15 cellular contexts compared by ENCODE assay signal in genomic region chr5:54761213-54761701, GRCh38.
A peak's percentile ranks its signal among the peaks of the same experiment; 100 is the strongest.
DNase-seq lines count a peak whose midpoint lies in the region; ATAC-seq, FAIRE-seq and TF ChIP-seq lines count a peak whose summit lies in the region.
"Had no signal": no experiment of that assay in that cellular context is flagged by ENCODE, and none has a peak within 500 bp of the region (broad histone marks: within the 10 kb centered on the region; RNA-seq: fewer than 3 reads in every experiment).

No MANE protein-coding gene starts in this region.

- H3K27me3 ChIP-seq in ACC112 (ENCODE audit: insufficient read depth, low read length): no peaks in the 10 kb centered on the region
- H3K27me3 ChIP-seq in IMR-90 (ENCODE audit: control insufficient read depth, insufficient read depth, low read length): no peaks in the 10 kb centered on the region
- H3K27me3 ChIP-seq in HepG2 (ENCODE audit: control insufficient read depth in 1 of 2, insufficient read depth in 2 of 2, low read length in 2 of 2): 0 out of 5 replicates have a peak, but pooled peaks cover 0 to 3% of the 10 kb centered on the region in 2 experiments
- H3K27me3 ChIP-seq: cardiac muscle cell had no signal

- no peak overlapping the region for H3K18ac ChIP-seq in IMR-90 (ENCODE audit: low read depth, low read length)

- no peak overlapping the region; the same call in 1 of the 2 replicates for H3K23ac ChIP-seq in IMR-90 (ENCODE audit: low read depth, low read length)

- H3K4ac ChIP-seq in IMR-90 (ENCODE audit: low read depth, low read length): peak overlapping the region; percentile 57; the same call in 1 of the 2 replicates

- FAIRE-seq in HepG2 (lab: Jason Lieb, UNC): no peak

- H3K9me3 ChIP-seq in IMR-90 (ENCODE audit: control insufficient read depth, insufficient read depth, low read length) (no peaks in the 10 kb centered on the region), HepG2 (ENCODE audit: low read length) (no peaks in the 10 kb centered on the region)
- H3K9me3 ChIP-seq: HAP-1 had no signal

- H2BK120ac ChIP-seq in IMR-90 (ENCODE audit: low read depth, low read length): peak overlapping the region; percentile 99; the same call in 1 of the 2 replicates

- no peak; the same call in 1 of the 2 replicates for TF ChIP-seq RAD21 in IMR-90 (IDR thresholded peaks at IDR 0.05; ENCODE audit: low read length)
- TF ChIP-seq RAD21 in HepG2 (CRISPR knock-in tag; IDR thresholded peaks at IDR 0.05): no peak

- H3K4me3 ChIP-seq in ACC112 (ENCODE audit: low read depth, low read length) (0 out of 2 replicates have a peak overlapping the region, but pooled peaks have one; percentile 8), IMR-90 (ENCODE audit: insufficient read depth, low read depth, low read length) (no peak overlapping the region), HepG2 (replicated peaks in 1 of 3; ENCODE audit: insufficient read depth in 1 of 3, low read depth in 2 of 3, low read length in 3 of 3) (no peak overlapping the region)
- H3K4me3 ChIP-seq: cardiac muscle cell, HAP-1 had no signal

- TF ChIP-seq CTCF in IMR-90 (conservative IDR thresholded peaks at IDR 0.05; ENCODE audit: low read depth, low read length) (no peak), HepG2 (CRISPR knock-in tag; IDR thresholded peaks at IDR 0.05) (no peak)

- H4K8ac ChIP-seq in IMR-90 (ENCODE audit: low read depth in 2 of 2, low read length in 2 of 2): peak overlapping the region in 1 of 2 experiments; percentile 56; a peak in 3 of 4 replicates

- dilution Hi-C loops in IMR-90 (cut with HindIII; ENCODE audit: low sequenced_read_pairs, unreplicated experiment): no loop called here

- H2BK15ac ChIP-seq in IMR-90 (ENCODE audit: low read depth, low read length): peak overlapping the region; percentile 22; the same call in 2 of the 3 replicates

- H3K4me1 ChIP-seq in ACC112 (ENCODE audit: control insufficient read depth, insufficient read depth, low read length, unreplicated experiment): peaks cover 20% of the 10 kb centered on the region
- peaks cover 27% of the 10 kb centered on the region for H3K4me1 ChIP-seq in IMR-90 (ENCODE audit: control insufficient read depth, insufficient read depth, low read length)
- no peaks in the 10 kb centered on the region for H3K4me1 ChIP-seq in HepG2 (ENCODE audit: insufficient read depth, low read length)
- H3K4me1 ChIP-seq: HAP-1 had no signal

- H2BK5ac ChIP-seq in IMR-90 (ENCODE audit: low read depth, low read length, poor library complexity, severe bottlenecking): peak overlapping the region; percentile 99

- H3K4me2 ChIP-seq in IMR-90 (ENCODE audit: low read depth, low read length) (no peak overlapping the region), HepG2 (ENCODE audit: low read depth, low read length) (no peak overlapping the region)

- ATAC-seq in IMR-90 (ENCODE audit: low read depth) (peak; percentile 78), HepG2 (no peak; the same call in 2 of the 3 replicates), HG03175 (IDR thresholded peaks at IDR 0.05; ENCODE audit: unreplicated experiment) (no peak)
- ATAC-seq: naive thymus-derived CD4-positive, alpha-beta T cell; T-cell had no signal

- TF ChIP-seq POLR2A in IMR-90 (IDR thresholded peaks at IDR 0.05; ENCODE audit: low read depth, low read length) (no peak), HepG2 (IDR thresholded peaks at IDR 0.05; ENCODE audit: insufficient read depth in 1 of 2, low read depth in 2 of 2, low read length in 2 of 2) (no peak)

- in situ Hi-C loops in IMR-90 (cut with MboI; ENCODE audit: low sequenced_read_pairs): no loop called here
- in situ Hi-C loops in HepG2 (cut with HindIII; ENCODE audit: extremely low pct_ligation_motif_present, low pct_unique_long_range_greater_than_20kb): no loop called here

- H3K9ac ChIP-seq in IMR-90 (ENCODE audit: low read depth, low read length): no peak overlapping the region
- H3K9ac ChIP-seq in HepG2 (ENCODE audit: insufficient read depth, low read depth, low read length): no peak overlapping the region

- no peak overlapping the region for H2AK5ac ChIP-seq in IMR-90 (ENCODE audit: low read depth, low read length)

- BruUV-seq in IMR-90 (replicated peaks; lab: Mats Ljungman, UMichigan) (no TSS peak), HepG2 (replicated peaks; lab: Mats Ljungman, UMichigan) (no TSS peak)

- POLR2A ChIA-PET in IMR-90 (lab: Charles Lee; ENCODE audit: unreplicated experiment): interaction anchor here (0.5 to 1.0 kb wide), 2 partner anchors 17 to 120 kb away, joined by 3 to 5 read pairs; no protein-coding TSS in a partner anchor
- POLR2A ChIA-PET in HepG2 (lab: Yijun Ruan, JAX): no interaction called here

- no peak overlapping the region for H3K56ac ChIP-seq in IMR-90 (ENCODE audit: extremely low read depth, insufficient read depth, low read length)

- H3K36me3 ChIP-seq in ACC112 (ENCODE audit: insufficient read depth, low read length) (no peaks in the 10 kb centered on the region), IMR-90 (ENCODE audit: control insufficient read depth, insufficient read depth, low read length) (no peaks in the 10 kb centered on the region), HepG2 (replicated peaks in 1 of 2; ENCODE audit: control insufficient read depth in 1 of 2, insufficient read depth in 2 of 2, low read length in 2 of 2) (no peaks in the 10 kb centered on the region)
- H3K36me3 ChIP-seq: cardiac muscle cell, HAP-1 had no signal

- WGBS in IMR-90 (ENCODE audit: extremely low coverage in 2 of 2, insufficient read length in 1 of 2), 2 experiments: no CpG with 5 or more reads among the region's 2 CpGs
- 24% methylated on average over 2 of the region's 2 CpGs for WGBS in HepG2 (ENCODE audit: low lambda C conversion rate)

- no peaks in the 10 kb centered on the region for H3K79me2 ChIP-seq in ACC112 (ENCODE audit: control insufficient read depth, insufficient read depth, low read length, unreplicated experiment)
- no peaks in the 10 kb centered on the region for H3K79me2 ChIP-seq in HepG2 (ENCODE audit: insufficient read depth, low read length)

- peak overlapping the region; percentile 84 for H3K27ac ChIP-seq in ACC112 (ENCODE audit: low read depth, low read length)
- H3K27ac ChIP-seq in IMR-90 (ENCODE audit: insufficient read depth, low read length): peak overlapping the region; percentile 68; the same call in 1 of the 2 replicates
- H3K27ac ChIP-seq in HepG2 (ENCODE audit: extremely low read length, insufficient read depth, low read length): no peak overlapping the region
- H3K27ac ChIP-seq: cardiac muscle cell had no signal

- H3K9me1 ChIP-seq in IMR-90 (ENCODE audit: insufficient read depth, low read length): peaks cover 27% of the 10 kb centered on the region

- H4K91ac ChIP-seq in IMR-90 (ENCODE audit: insufficient read depth, low read depth, low read length): no peak overlapping the region

- H4K5ac ChIP-seq in IMR-90 (ENCODE audit: low read depth, low read length): no peak overlapping the region

- H4K20me1 ChIP-seq in IMR-90 (ENCODE audit: insufficient read depth, low read length): no peaks in the 10 kb centered on the region
- H4K20me1 ChIP-seq in HepG2 (ENCODE audit: insufficient read depth, low read length): no peaks in the 10 kb centered on the region

- TF ChIP-seq EP300 in HepG2 (IDR thresholded peaks at IDR 0.05; ENCODE audit: low read depth in 2 of 2, low read length in 2 of 2) (no peak), HepG2 (CRISPR knock-in tag; IDR thresholded peaks at IDR 0.05; ENCODE audit: borderline replicate concordance) (no peak)

- DNase-seq in IMR-90 (peak; percentile 95), dedifferentiated amniotic fluid mesenchymal stem cell (ENCODE audit: extremely low spot score) (peak; percentile 87), HepG2 (ENCODE audit: low spot score) (no peak), NCI-H128 (lab: John Stamatoyannopoulos, UW; ENCODE audit: unreplicated experiment) (no peak)
- no peak for DNase-seq in activated CD4-positive, alpha-beta T cell treated with anti-CD3 and anti-CD28 coated beads, Interleukin-2, amount 50 U/mL, for 1 hour
- no peak for DNase-seq in activated CD4-positive, alpha-beta T cell treated with anti-CD3 and anti-CD28 coated beads for 1 hour
- DNase-seq: activated CD8-positive, alpha-beta memory T cell treated with anti-CD3 and anti-CD28 coated beads, Interleukin-2, amount 50 U/mL, for 4 hours; hypothalamus; naive thymus-derived CD4-positive, alpha-beta T cell; stimulated activated CD4-positive, alpha-beta T cell treated with anti-CD3 and anti-CD28 coated beads, Interleukin-2, amount 100 ng/mL, for 48 hours; T-cell had no signal

- CTCF ChIA-PET in IMR-90 (lab: Yijun Ruan, JAX) (interaction anchor here (0.9 to 1.1 kb wide), 2 partner anchors 10 to 141 kb away, joined by 3 to 4 read pairs; no protein-coding TSS in a partner anchor), HepG2 (lab: Yijun Ruan, JAX; ENCODE audit: low intra/inter-chr PET ratio, low total read pairs) (no interaction called here)

- H2AFZ ChIP-seq in ACC112 (ENCODE audit: low read length, unreplicated experiment): no peak overlapping the region
- no peak overlapping the region for H2AFZ ChIP-seq in IMR-90 (replicated peaks; ENCODE audit: low read length, poor library complexity)
- H2AFZ ChIP-seq in HepG2 (ENCODE audit: low read length): no peak overlapping the region

- peak overlapping the region; percentile 85 for H2BK20ac ChIP-seq in IMR-90 (ENCODE audit: low read depth, low read length)

- H3K14ac ChIP-seq in IMR-90 (replicated peaks; ENCODE audit: low read depth, low read length): no peak overlapping the region

- intact Hi-C loops in IMR-90 (cut with micrococcal nuclease): loop anchor here (1.0 to 2.0 kb wide), 3 partner anchors 17 to 243 kb away; no protein-coding TSS in a partner anchor
- intact Hi-C loops in HepG2 (cut with micrococcal nuclease; ENCODE audit: unreplicated experiment): no loop called here

- H2AK9ac ChIP-seq in IMR-90 (replicated peaks; ENCODE audit: low read depth, low read length, poor library complexity): no peak overlapping the region

- peaks cover 0 to 22% of the 10 kb centered on the region in 2 experiments; a peak in 2 of 4 replicates for H3K79me1 ChIP-seq in IMR-90 (ENCODE audit: low read depth in 1 of 2, low read length in 2 of 2)

TF ChIP-seq in IMR-90, 13 proteins besides CTCF, POLR2A, EP300 and RAD21 (continues in another document):
- TF ChIP-seq RCOR1 (IDR thresholded peaks at IDR 0.05; ENCODE audit: insufficient replicate concordance, low read length) (no peak), BHLHE40 (IDR thresholded peaks at IDR 0.05; ENCODE audit: low read depth, low read length) (no peak), CEBPB (IDR thresholded peaks at IDR 0.05; ENCODE audit: low read depth, low read length) (peak; percentile 97), RFX5 (IDR thresholded peaks at IDR 0.05; ENCODE audit: low read depth, low read length) (no peak), MAZ (IDR thresholded peaks at IDR 0.05; ENCODE audit: borderline replicate concordance, low read depth, low read length) (no peak)

TF ChIP-seq in HepG2, 621 proteins besides CTCF, POLR2A, EP300 and RAD21 (continues in another document):
- TF ChIP-seq KDM5A (IDR thresholded peaks at IDR 0.05; ENCODE audit: borderline replicate concordance, low read length) (no peak), ZNF329 (CRISPR knock-in tag; IDR thresholded peaks at IDR 0.05; ENCODE audit: low read depth) (no peak), ZNF580 (CRISPR knock-in tag; IDR thresholded peaks at IDR 0.05; ENCODE audit: borderline replicate concordance, low read depth) (no peak)

Comparison
In these comparisons a context has a peak if more than half of its experiments do, and no peak if none do; other contexts are left out.
1. DNase-seq: peak in IMR-90 (single experiment) and dedifferentiated amniotic fluid mesenchymal stem cell (single experiment); none in HepG2 (single experiment), activated CD4-positive, alpha-beta T cell treated with anti-CD3 and anti-CD28 coated beads, Interleukin-2, amount 50 U/mL, for 1 hour (single experiment), activated CD4-positive, alpha-beta T cell treated with anti-CD3 and anti-CD28 coated beads for 1 hour (single experiment) and NCI-H128 (single experiment).